1 cellular context compared by ENCODE assay signal in the genomic region with DNA sequence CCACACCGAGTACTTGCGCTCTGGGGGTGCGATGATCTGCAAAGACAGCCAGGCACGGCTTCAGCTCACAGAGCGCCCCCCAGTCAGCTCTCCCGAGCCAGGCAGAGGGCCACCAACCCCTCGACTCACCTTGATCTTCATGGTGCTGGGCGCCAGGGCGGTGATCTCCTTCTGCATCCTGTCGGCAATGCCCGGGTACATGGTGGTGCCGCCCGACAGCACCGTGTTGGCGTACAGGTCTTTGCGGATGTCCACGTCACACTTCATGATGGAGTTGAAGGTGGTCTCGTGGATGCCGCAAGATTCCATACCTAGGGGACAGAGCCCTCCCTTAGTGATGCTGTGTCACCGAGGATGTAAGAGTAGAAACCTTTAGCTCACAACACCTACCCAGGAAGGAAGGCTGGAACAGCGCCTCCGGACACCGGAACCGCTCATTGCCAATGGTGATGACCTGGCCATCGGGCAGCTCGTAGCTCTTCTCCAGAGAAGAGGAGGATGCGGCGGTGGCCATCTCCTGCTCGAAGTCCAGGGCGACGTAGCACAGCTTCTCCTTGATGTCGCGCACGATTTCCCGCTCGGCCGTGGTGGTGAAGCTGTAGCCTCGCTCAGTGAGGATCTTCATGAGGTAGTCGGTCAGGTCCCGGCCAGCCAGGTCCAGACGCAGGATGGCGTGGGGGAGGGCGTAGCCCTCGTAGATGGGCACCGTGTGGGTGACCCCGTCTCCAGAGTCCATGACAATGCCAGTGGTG.
TF ChIP-seq lines count a peak whose summit lies in the region.

No MANE protein-coding gene starts in this region.

TF ChIP-seq in WTC11, 78 proteins besides CTCF, POLR2A, EP300 and RAD21 (continued from another document):
- TF ChIP-seq, protein P1, sequence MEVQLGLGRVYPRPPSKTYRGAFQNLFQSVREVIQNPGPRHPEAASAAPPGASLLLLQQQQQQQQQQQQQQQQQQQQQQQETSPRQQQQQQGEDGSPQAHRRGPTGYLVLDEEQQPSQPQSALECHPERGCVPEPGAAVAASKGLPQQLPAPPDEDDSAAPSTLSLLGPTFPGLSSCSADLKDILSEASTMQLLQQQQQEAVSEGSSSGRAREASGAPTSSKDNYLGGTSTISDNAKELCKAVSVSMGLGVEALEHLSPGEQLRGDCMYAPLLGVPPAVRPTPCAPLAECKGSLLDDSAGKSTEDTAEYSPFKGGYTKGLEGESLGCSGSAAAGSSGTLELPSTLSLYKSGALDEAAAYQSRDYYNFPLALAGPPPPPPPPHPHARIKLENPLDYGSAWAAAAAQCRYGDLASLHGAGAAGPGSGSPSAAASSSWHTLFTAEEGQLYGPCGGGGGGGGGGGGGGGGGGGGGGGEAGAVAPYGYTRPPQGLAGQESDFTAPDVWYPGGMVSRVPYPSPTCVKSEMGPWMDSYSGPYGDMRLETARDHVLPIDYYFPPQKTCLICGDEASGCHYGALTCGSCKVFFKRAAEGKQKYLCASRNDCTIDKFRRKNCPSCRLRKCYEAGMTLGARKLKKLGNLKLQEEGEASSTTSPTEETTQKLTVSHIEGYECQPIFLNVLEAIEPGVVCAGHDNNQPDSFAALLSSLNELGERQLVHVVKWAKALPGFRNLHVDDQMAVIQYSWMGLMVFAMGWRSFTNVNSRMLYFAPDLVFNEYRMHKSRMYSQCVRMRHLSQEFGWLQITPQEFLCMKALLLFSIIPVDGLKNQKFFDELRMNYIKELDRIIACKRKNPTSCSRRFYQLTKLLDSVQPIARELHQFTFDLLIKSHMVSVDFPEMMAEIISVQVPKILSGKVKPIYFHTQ (CRISPR knock-in tag; IDR thresholded peaks at IDR 0.05), result 0 out of 2 replicates have a peak, but pooled peaks have one; percentile 25
- no peak for TF ChIP-seq RELA (CRISPR knock-in tag; IDR thresholded peaks at IDR 0.05; ENCODE audit: borderline replicate concordance)
- no peak for TF ChIP-seq SMAD3 (CRISPR knock-in tag; IDR thresholded peaks at IDR 0.05; ENCODE audit: borderline replicate concordance)
- TF ChIP-seq ELF4 (CRISPR knock-in tag; IDR thresholded peaks at IDR 0.05; ENCODE audit: low read depth), result no peak
- no peak for TF ChIP-seq ZNF138 (CRISPR knock-in tag; conservative IDR thresholded peaks at IDR 0.05)
- TF ChIP-seq ETV6 (CRISPR knock-in tag; IDR thresholded peaks at IDR 0.05), result peak; percentile 81; the same call in 1 of the 2 replicates
- TF ChIP-seq FOXK1 (CRISPR knock-in tag; IDR thresholded peaks at IDR 0.05), result 0 out of 2 replicates have a peak, but pooled peaks have one; percentile 17
- TF ChIP-seq, protein P2, sequence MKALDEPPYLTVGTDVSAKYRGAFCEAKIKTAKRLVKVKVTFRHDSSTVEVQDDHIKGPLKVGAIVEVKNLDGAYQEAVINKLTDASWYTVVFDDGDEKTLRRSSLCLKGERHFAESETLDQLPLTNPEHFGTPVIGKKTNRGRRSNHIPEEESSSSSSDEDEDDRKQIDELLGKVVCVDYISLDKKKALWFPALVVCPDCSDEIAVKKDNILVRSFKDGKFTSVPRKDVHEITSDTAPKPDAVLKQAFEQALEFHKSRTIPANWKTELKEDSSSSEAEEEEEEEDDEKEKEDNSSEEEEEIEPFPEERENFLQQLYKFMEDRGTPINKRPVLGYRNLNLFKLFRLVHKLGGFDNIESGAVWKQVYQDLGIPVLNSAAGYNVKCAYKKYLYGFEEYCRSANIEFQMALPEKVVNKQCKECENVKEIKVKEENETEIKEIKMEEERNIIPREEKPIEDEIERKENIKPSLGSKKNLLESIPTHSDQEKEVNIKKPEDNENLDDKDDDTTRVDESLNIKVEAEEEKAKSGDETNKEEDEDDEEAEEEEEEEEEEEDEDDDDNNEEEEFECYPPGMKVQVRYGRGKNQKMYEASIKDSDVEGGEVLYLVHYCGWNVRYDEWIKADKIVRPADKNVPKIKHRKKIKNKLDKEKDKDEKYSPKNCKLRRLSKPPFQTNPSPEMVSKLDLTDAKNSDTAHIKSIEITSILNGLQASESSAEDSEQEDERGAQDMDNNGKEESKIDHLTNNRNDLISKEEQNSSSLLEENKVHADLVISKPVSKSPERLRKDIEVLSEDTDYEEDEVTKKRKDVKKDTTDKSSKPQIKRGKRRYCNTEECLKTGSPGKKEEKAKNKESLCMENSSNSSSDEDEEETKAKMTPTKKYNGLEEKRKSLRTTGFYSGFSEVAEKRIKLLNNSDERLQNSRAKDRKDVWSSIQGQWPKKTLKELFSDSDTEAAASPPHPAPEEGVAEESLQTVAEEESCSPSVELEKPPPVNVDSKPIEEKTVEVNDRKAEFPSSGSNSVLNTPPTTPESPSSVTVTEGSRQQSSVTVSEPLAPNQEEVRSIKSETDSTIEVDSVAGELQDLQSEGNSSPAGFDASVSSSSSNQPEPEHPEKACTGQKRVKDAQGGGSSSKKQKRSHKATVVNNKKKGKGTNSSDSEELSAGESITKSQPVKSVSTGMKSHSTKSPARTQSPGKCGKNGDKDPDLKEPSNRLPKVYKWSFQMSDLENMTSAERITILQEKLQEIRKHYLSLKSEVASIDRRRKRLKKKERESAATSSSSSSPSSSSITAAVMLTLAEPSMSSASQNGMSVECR (CRISPR knock-in tag; IDR thresholded peaks at IDR 0.05; ENCODE audit: borderline replicate concordance), result 0 out of 2 replicates have a peak, but pooled peaks have one; percentile 26
- TF ChIP-seq, protein P3, sequence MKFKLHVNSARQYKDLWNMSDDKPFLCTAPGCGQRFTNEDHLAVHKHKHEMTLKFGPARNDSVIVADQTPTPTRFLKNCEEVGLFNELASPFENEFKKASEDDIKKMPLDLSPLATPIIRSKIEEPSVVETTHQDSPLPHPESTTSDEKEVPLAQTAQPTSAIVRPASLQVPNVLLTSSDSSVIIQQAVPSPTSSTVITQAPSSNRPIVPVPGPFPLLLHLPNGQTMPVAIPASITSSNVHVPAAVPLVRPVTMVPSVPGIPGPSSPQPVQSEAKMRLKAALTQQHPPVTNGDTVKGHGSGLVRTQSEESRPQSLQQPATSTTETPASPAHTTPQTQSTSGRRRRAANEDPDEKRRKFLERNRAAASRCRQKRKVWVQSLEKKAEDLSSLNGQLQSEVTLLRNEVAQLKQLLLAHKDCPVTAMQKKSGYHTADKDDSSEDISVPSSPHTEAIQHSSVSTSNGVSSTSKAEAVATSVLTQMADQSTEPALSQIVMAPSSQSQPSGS (CRISPR knock-in tag; IDR thresholded peaks at IDR 0.05; ENCODE audit: borderline replicate concordance, low read depth), result no peak
- no peak for TF ChIP-seq ATF1 (CRISPR knock-in tag; IDR thresholded peaks at IDR 0.05)
- 0 out of 2 replicates have a peak, but pooled peaks have one; percentile 52 for TF ChIP-seq ZNF232 (CRISPR knock-in tag; IDR thresholded peaks at IDR 0.05)
- TF ChIP-seq, protein P4, sequence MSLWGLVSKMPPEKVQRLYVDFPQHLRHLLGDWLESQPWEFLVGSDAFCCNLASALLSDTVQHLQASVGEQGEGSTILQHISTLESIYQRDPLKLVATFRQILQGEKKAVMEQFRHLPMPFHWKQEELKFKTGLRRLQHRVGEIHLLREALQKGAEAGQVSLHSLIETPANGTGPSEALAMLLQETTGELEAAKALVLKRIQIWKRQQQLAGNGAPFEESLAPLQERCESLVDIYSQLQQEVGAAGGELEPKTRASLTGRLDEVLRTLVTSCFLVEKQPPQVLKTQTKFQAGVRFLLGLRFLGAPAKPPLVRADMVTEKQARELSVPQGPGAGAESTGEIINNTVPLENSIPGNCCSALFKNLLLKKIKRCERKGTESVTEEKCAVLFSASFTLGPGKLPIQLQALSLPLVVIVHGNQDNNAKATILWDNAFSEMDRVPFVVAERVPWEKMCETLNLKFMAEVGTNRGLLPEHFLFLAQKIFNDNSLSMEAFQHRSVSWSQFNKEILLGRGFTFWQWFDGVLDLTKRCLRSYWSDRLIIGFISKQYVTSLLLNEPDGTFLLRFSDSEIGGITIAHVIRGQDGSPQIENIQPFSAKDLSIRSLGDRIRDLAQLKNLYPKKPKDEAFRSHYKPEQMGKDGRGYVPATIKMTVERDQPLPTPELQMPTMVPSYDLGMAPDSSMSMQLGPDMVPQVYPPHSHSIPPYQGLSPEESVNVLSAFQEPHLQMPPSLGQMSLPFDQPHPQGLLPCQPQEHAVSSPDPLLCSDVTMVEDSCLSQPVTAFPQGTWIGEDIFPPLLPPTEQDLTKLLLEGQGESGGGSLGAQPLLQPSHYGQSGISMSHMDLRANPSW (CRISPR knock-in tag; conservative IDR thresholded peaks at IDR 0.05; ENCODE audit: low read depth), result no peak
- TF ChIP-seq, protein P5, sequence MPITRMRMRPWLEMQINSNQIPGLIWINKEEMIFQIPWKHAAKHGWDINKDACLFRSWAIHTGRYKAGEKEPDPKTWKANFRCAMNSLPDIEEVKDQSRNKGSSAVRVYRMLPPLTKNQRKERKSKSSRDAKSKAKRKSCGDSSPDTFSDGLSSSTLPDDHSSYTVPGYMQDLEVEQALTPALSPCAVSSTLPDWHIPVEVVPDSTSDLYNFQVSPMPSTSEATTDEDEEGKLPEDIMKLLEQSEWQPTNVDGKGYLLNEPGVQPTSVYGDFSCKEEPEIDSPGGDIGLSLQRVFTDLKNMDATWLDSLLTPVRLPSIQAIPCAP (CRISPR knock-in tag; IDR thresholded peaks at IDR 0.05), result no peak
